In genomic region chr17:81020767-81021497, GRCh38 we compare ENCODE assay signal across 12 cellular contexts. TPM values are rescaled to one million over a fixed set of nuclear protein-coding genes. Genes with fewer than 3 reads are reported as not detected.
DNase-seq lines count a peak whose midpoint lies in the region; ATAC-seq and TF ChIP-seq lines count a peak whose summit lies in the region.
"Had no signal": no experiment of that assay in that cellular context is flagged by ENCODE, and none has a peak within 500 bp of the region (broad histone marks: within the 10 kb centered on the region; RNA-seq: fewer than 3 reads in every experiment).

No MANE protein-coding gene starts in this region.

- peak overlapping the region in 1 of 2 donors; percentile 29 for H3K27ac ChIP-seq in coronary artery
- peak overlapping the region in 1 of 2 donors; percentile 65 for H3K27ac ChIP-seq in lung (ENCODE audit: low read depth in 1 of 2, low read length in 1 of 2)

- H3K4me1 ChIP-seq in lung (ENCODE audit: control insufficient read depth in 2 of 2, insufficient read depth in 2 of 2, low read length in 2 of 2) = peaks cover 0 to 18% of the 10 kb centered on the region in 2 donors

- peak; percentile 54 for ATAC-seq in lung (ENCODE audit: insufficient read depth, low FRiP score)
- ATAC-seq: GM12878 had no signal

- H3K27me3 ChIP-seq in lung (ENCODE audit: control insufficient read depth, insufficient read depth) = no peaks in the 10 kb centered on the region

- H3K36me3 ChIP-seq in lung (ENCODE audit: control insufficient read depth in 2 of 2, insufficient read depth in 2 of 2, low read length in 2 of 2) = no peaks in the 10 kb centered on the region

- WGBS in lung, 2 donors = 39 to 69% methylated on average over 24 of the region's 24 CpGs

- DNase-seq in A172 (ENCODE audit: low spot score) = peak; percentile 95
- peak; percentile 57 for DNase-seq in LHCN-M2 (ENCODE audit: low read depth)
- DNase-seq in coronary artery (ENCODE audit: low spot score) = peak; percentile 77
- peak; percentile 73 for DNase-seq in lung (ENCODE audit: low spot score)
- DNase-seq in T-helper 1 cell = no peak
- no peak for DNase-seq in NCI-H774 (lab: John Stamatoyannopoulos, UW)
- no peak for DNase-seq in NOMO-1 treated with DMSO at 0.1 percent for 48 hours (lab: John Stamatoyannopoulos, UW; ENCODE audit: unreplicated experiment)
- DNase-seq in COR-L47 (lab: John Stamatoyannopoulos, UW) = no peak
- DNase-seq: effector memory CD4-positive, alpha-beta T cell; GOT3; Kasumi-1 had no signal

- TF ChIP-seq CTCF in coronary artery (IDR thresholded peaks at IDR 0.05) (no peak), lung (IDR thresholded peaks at IDR 0.05; ENCODE audit: control extremely low read depth, extremely low read depth) (no peak)

- no peaks in the 10 kb centered on the region for H3K9me3 ChIP-seq in lung (ENCODE audit: control insufficient read depth in 2 of 2, insufficient read depth in 1 of 2, low read length in 1 of 2)

- H3K4me3 ChIP-seq in coronary artery (no peak overlapping the region), lung (no peak overlapping the region)
- H3K4me3 ChIP-seq: GM12878 had no signal

RNA-seq across cellular contexts. Expression of gene BAIAP2, which starts 14.0 kb away (rescaled TPM):
- total RNA-seq in A172 (2014; rRNA removed; shearing (Covaris generic)) = 83.1 and 89.5 TPM in 2 replicates
- 15.2 and 22.0 TPM in 2 replicates for total RNA-seq in LHCN-M2 (2014; rRNA removed)
- polyA plus RNA-seq in LHCN-M2 (2012) = 38.8 TPM
- total RNA-seq in lung = 100 to 1,000 TPM in 1 of 2 donors, 10 to 100 TPM in 1; 94.3 to 141 TPM
- polyA plus RNA-seq in lung = 10 to 100 TPM; 59.2 to 61.2 TPM

RNA-seq across cellular contexts. Expression of gene CHMP6, which starts 29.3 kb away (rescaled TPM):
- 14.4 and 15.1 TPM in 2 replicates for total RNA-seq in A172 (2014; rRNA removed; shearing (Covaris generic))
- 14.9 and 16.9 TPM in 2 replicates for total RNA-seq in LHCN-M2 (2014; rRNA removed)
- 23.3 TPM for polyA plus RNA-seq in LHCN-M2 (2012)
- total RNA-seq in lung = 10 to 100 TPM; 18.2 to 36.3 TPM
- 10 to 100 TPM; 31.5 to 32.9 TPM for polyA plus RNA-seq in lung

Comparison
In these comparisons a context has a peak if more than half of its experiments do, and no peak if none do; other contexts are left out.
1. DNase-seq: peak in A172 (single experiment), LHCN-M2 (single experiment), coronary artery (single experiment) and lung (single experiment); none in T-helper 1 cell (0 of 5), NCI-H774 (single experiment), NOMO-1 treated with DMSO at 0.1 percent for 48 hours (single experiment) and COR-L47 (single experiment).